27 cellular contexts compared by ENCODE assay signal in the genomic region with DNA sequence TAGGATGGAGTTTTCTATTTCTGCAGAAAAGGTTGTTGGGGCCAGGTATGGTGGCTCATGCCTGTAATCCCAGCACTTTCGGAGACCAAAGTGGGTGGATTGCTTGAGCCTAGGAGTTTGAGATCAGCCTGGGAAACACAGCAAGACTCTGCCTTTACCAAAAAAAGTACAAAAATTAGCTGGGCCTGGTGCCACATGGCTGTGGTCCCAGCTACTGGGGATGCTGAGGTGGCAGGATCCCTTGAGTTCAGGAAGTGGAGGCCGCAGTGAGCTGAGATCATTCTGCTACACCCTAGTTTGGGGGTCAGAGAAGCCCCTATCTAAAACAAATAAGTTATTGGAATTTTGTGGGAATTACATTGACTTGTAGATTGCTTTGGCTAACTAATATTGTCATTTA.
A peak's percentile ranks its signal among the peaks of the same experiment; 100 is the strongest.
DNase-seq lines count a peak whose midpoint lies in the region; ATAC-seq, FAIRE-seq and TF ChIP-seq lines count a peak whose summit lies in the region.
"Had no signal": no experiment of that assay in that cellular context is flagged by ENCODE, and none has a peak within 500 bp of the region (broad histone marks: within the 10 kb centered on the region; RNA-seq: fewer than 3 reads in every experiment).

No MANE protein-coding gene starts in this region.

- no peaks in the 10 kb centered on the region for H3K4me1 ChIP-seq in kidney (ENCODE audit: control insufficient read depth in 1 of 2, insufficient read depth in 1 of 2, low read depth in 1 of 2, low read length in 2 of 2)
- H3K4me1 ChIP-seq: A549, BE2C had no signal

- FAIRE-seq in kidney (lab: Jason Lieb, UNC), result no peak
- FAIRE-seq: A549, D721Med, GM12878, GM19239, H1 had no signal

- H3K9me3 ChIP-seq in kidney (ENCODE audit: control insufficient read depth in 1 of 2, low read length in 2 of 2), result no peaks in the 10 kb centered on the region
- H3K9me3 ChIP-seq: BE2C had no signal

- no peak overlapping the region for H3K4me3 ChIP-seq in choroid plexus epithelial cell (ENCODE audit: low read depth, low read length)
- H3K4me3 ChIP-seq in kidney (ENCODE audit: low read length in 2 of 2), result no peak overlapping the region
- H3K4me3 ChIP-seq: A549; BLaER1 treated with 17β-estradiol and CSF1 and Interleukin-3, amounts not matched to agents 10 nM and 100 nM; GM12878; GM23248 had no signal

- H3K27me3 Mint-ChIP-seq in type B pancreatic cell, result no peaks in the 10 kb centered on the region
- H3K27me3 Mint-ChIP-seq: CD4-positive, alpha-beta T cell; CD8-positive, alpha-beta memory T cell had no signal

- H3K27ac ChIP-seq in kidney (ENCODE audit: low read depth in 2 of 2, low read length in 2 of 2), result no peak overlapping the region
- H3K27ac ChIP-seq: A549; BLaER1 treated with 17β-estradiol and CSF1 and Interleukin-3, amounts not matched to agents 10 nM and 100 nM; GM23248 had no signal

- peaks cover 7% of the 10 kb centered on the region for H3K9me3 Mint-ChIP-seq in type B pancreatic cell
- H3K9me3 Mint-ChIP-seq: CD8-positive, alpha-beta memory T cell had no signal

- peak; percentile 15 for ATAC-seq in Right ventricle myocardium superior (ENCODE audit: poor library complexity)
- ATAC-seq in left cardiac atrium, result no peak
- ATAC-seq: A549, GM12878 had no signal

- intact Hi-C loops in Right ventricle myocardium superior (cut with DNase I) (no loop called here), left cardiac atrium (cut with DNase I) (no loop called here), kidney (cut with DNase I) (no loop called here)

- peaks cover 10% of the 10 kb centered on the region for H3K4me1 Mint-ChIP-seq in type B pancreatic cell (ENCODE audit: unreplicated experiment)
- H3K4me1 Mint-ChIP-seq: CD8-positive, alpha-beta memory T cell had no signal

- H3K27ac Mint-ChIP-seq in type B pancreatic cell, result no peak overlapping the region
- H3K27ac Mint-ChIP-seq: CD14-positive monocyte; CD4-positive, alpha-beta T cell had no signal

- TF ChIP-seq CTCF in choroid plexus epithelial cell (conservative IDR thresholded peaks at IDR 0.05; ENCODE audit: low read depth, low read length) (no peak), type B pancreatic cell (conservative IDR thresholded peaks at IDR 0.05) (no peak), kidney (IDR thresholded peaks at IDR 0.05; ENCODE audit: borderline replicate concordance, extremely low read depth, insufficient read depth) (no peak)

- H3K36me3 Mint-ChIP-seq in type B pancreatic cell, result no peaks in the 10 kb centered on the region
- H3K36me3 Mint-ChIP-seq: CD14-positive monocyte; CD8-positive, alpha-beta memory T cell had no signal

- no peak overlapping the region for H3K4me3 Mint-ChIP-seq in type B pancreatic cell
- H3K4me3 Mint-ChIP-seq: CD14-positive monocyte; CD4-positive, alpha-beta T cell; CD8-positive, alpha-beta memory T cell had no signal

- no peaks in the 10 kb centered on the region for H3K36me3 ChIP-seq in kidney (ENCODE audit: control insufficient read depth in 1 of 2, insufficient read depth in 2 of 2, low read length in 2 of 2)
- H3K36me3 ChIP-seq: BE2C had no signal

- DNase-seq in Right ventricle myocardium superior (no peak), left cardiac atrium (no peak), M059J (ENCODE audit: low read depth) (peak; percentile 28), choroid plexus epithelial cell (ENCODE audit: low read depth) (peak; percentile 35), type B pancreatic cell (ENCODE audit: extremely low spot score, unreplicated experiment) (peak; percentile 22), kidney (no peak)
- DNase-seq in effector CD4-positive, alpha-beta T cell, result no peak
- DNase-seq: 8988T; ACHN; AML-193; BE2C; CD4-positive, alpha-beta T cell; CD8-positive, alpha-beta memory T cell; DMS 273 treated with DMSO at 0.1 percent for 48 hours; DMS79; EL; GDM1; GM23248; H7; HCEC 1CT had no signal

- no peak overlapping the region for H3K9ac ChIP-seq in kidney (ENCODE audit: low read length in 2 of 2)
- H3K9ac ChIP-seq: BLaER1 treated with 17β-estradiol and CSF1 and Interleukin-3, amounts not matched to agents 10 nM and 100 nM; GM23248 had no signal

Comparison
In these comparisons a context has a peak if more than half of its experiments do, and no peak if none do; other contexts are left out.
1. DNase-seq: peak in M059J (single experiment), choroid plexus epithelial cell (single experiment) and type B pancreatic cell (single experiment); none in Right ventricle myocardium superior (single experiment), left cardiac atrium (single experiment), kidney (single experiment) and effector CD4-positive, alpha-beta T cell (single experiment).